Comparison of ENCODE assay signal across 8 cellular contexts in the genomic region with DNA sequence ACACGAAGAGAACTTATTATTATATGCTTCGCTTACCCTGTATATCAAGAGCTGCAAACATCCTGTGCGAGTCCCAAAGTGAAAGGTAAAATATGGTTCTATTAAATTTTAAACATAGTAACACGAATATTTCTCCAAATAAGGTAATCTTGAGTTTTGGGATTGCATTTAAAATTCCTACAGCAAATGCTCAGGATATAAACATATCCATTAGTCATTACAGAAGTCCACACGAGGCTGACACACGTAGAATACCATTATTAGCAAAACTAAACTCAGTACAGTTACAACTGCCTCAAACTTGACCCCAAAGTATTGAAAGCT. TPM values are rescaled to one million over a fixed set of nuclear protein-coding genes. Genes with fewer than 3 reads are reported as not detected.
DNase-seq lines count a peak whose midpoint lies in the region; ATAC-seq, FAIRE-seq and TF ChIP-seq lines count a peak whose summit lies in the region.

No MANE protein-coding gene starts in this region.

- CTCF ChIA-PET in activated B cell treated with CpG ODN at 0.5 μM for 24 hours (lab: Charles Lee) = interaction anchor here (1.0 to 5.0 kb wide), 2 partner anchors 10 to 14 kb away, joined by 3 to 37 read pairs; no protein-coding TSS in a partner anchor

- ATAC-seq in HG02763 (IDR thresholded peaks at IDR 0.05; ENCODE audit: unreplicated experiment) (peak; percentile 1), activated B cell treated with CpG ODN at 0.5 μM for 24 hours (ENCODE audit: low read depth) (no peak), left lobe of liver (no peak)

- peak overlapping the region; percentile 98 for H3K27ac Mint-ChIP-seq in activated B cell treated with CpG ODN at 0.5 μM for 24 hours

- peaks cover 55% of the 10 kb centered on the region for H3K4me1 Mint-ChIP-seq in activated B cell treated with CpG ODN at 0.5 μM for 24 hours

- H3K4me1 ChIP-seq in ES-I3 (ENCODE audit: insufficient read depth, low read length) (peaks cover 4% of the 10 kb centered on the region; the same call in 1 of the 2 replicates), urinary bladder (ENCODE audit: insufficient read depth) (no peaks in the 10 kb centered on the region)

- FAIRE-seq in GM19239 (lab: Jason Lieb, UNC) = no peak

- no peaks in the 10 kb centered on the region for H3K27me3 ChIP-seq in layer of hippocampus (ENCODE audit: control insufficient read depth, insufficient read depth, low read length)

- TF ChIP-seq CTCF in activated B cell treated with CpG ODN at 0.5 μM for 24 hours (IDR thresholded peaks at IDR 0.05) = no peak

- WGBS in urinary bladder = 27% methylated on average over 6 of the region's 6 CpGs

- intact Hi-C loops in activated B cell treated with CpG ODN at 0.5 μM for 24 hours (cut with micrococcal nuclease) = loop anchor here (1.0 to 10.0 kb wide), 3 partner anchors 827 to 1711 kb away; a partner anchor contains a TSS

- H3K27me3 Mint-ChIP-seq in activated B cell treated with CpG ODN at 0.5 μM for 24 hours = no peaks in the 10 kb centered on the region

- peak overlapping the region; percentile 76 for H3K9ac ChIP-seq in ES-I3 (ENCODE audit: low read depth, low read length)

- POLR2A ChIA-PET in activated B cell treated with CpG ODN at 0.5 μM for 24 hours (lab: Charles Lee) = interaction anchor here (0.5 to 5.1 kb wide), 15 partner anchors 8 to 1545 kb away, joined by 3 to 164 read pairs (median 4); a partner anchor contains a TSS

- H3K4me3 ChIP-seq in urinary bladder (ENCODE audit: low read depth, low read length) = peak overlapping the region; percentile 80

- H3K27ac ChIP-seq in layer of hippocampus (ENCODE audit: low read depth, low read length) = peak overlapping the region; percentile 92
- H3K27ac ChIP-seq in urinary bladder (ENCODE audit: low read depth) = no peak overlapping the region

- no peaks in the 10 kb centered on the region for H3K9me3 ChIP-seq in ES-I3 (ENCODE audit: control insufficient read depth, insufficient read depth, low read length)

- DNase-seq in activated B cell treated with CpG ODN at 0.5 μM for 24 hours (no peak), GM19239 (ENCODE audit: insufficient read length, low spot score) (no peak), left lobe of liver (ENCODE audit: low spot score) (no peak)
- no peak for DNase-seq in stimulated activated CD4-positive, alpha-beta T cell treated with anti-CD3 and anti-CD28 coated beads, Interleukin-12 subunit alpha, Interleukin-12 subunit beta, amount 100 ng/mL, for 4 hours

- H3K36me3 ChIP-seq in ES-I3 (ENCODE audit: insufficient read depth, low read length) (no peaks in the 10 kb centered on the region), urinary bladder (ENCODE audit: insufficient read depth) (no peaks in the 10 kb centered on the region)

- H3K4me3 Mint-ChIP-seq in activated B cell treated with CpG ODN at 0.5 μM for 24 hours = peak overlapping the region; percentile 98

- no peaks in the 10 kb centered on the region for H3K9me3 Mint-ChIP-seq in activated B cell treated with CpG ODN at 0.5 μM for 24 hours

- H3K36me3 Mint-ChIP-seq in activated B cell treated with CpG ODN at 0.5 μM for 24 hours (ENCODE audit: low read depth) = peaks cover 13% of the 10 kb centered on the region

RNA-seq across cellular contexts. Expression of a gene that starts 0.3 kb away (rescaled TPM):
- total RNA-seq in activated B cell treated with CpG ODN at 0.5 μM for 24 hours (38.0 and 42.3 TPM in 2 replicates), urinary bladder (88.7 TPM), left lobe of liver (17.3 TPM)
- polyA plus RNA-seq in urinary bladder = 17.5 TPM
